8 cellular contexts compared by ENCODE assay signal in genomic region chr1:157156058-157156541, GRCh38. TPM values are rescaled to one million over a fixed set of nuclear protein-coding genes. Genes with fewer than 3 reads are reported as not detected.
A peak's percentile ranks its signal among the peaks of the same experiment; 100 is the strongest.
DNase-seq lines count a peak whose midpoint lies in the region; ATAC-seq and TF ChIP-seq lines count a peak whose summit lies in the region.

No MANE protein-coding gene starts in this region.

- intact Hi-C loops in CD8-positive, alpha-beta T cell (cut with DNase I, micrococcal nuclease): loop anchor here (1.0 to 10.0 kb wide), 5 partner anchors 35 to 319 kb away; partner anchors contain the start of gene PEAR1 (in 2 of the 2)

- no peak overlapping the region for H3K4me3 ChIP-seq in CD8-positive, alpha-beta T cell (ENCODE audit: low read depth, low read length)
- H3K4me3 ChIP-seq in effector memory CD4-positive, alpha-beta T cell (ENCODE audit: insufficient read depth, low read depth, low read length, poor library complexity, severe bottlenecking): no peak overlapping the region

- peak overlapping the region; percentile 46 for H3K4me3 Mint-ChIP-seq in CD8-positive, alpha-beta T cell

- CTCF ChIA-PET in CD8-positive, alpha-beta T cell (lab: Charles Lee): interaction anchor here (0.8 to 17.7 kb wide), 27 partner anchors 8 to 339 kb away, joined by 3 to 582 read pairs (median 5); partner anchors contain the start of genes ETV3 and ETV3L

- H3K36me3 Mint-ChIP-seq in CD8-positive, alpha-beta T cell: no peaks in the 10 kb centered on the region

- no peak overlapping the region for H3K27ac ChIP-seq in CD8-positive, alpha-beta T cell (ENCODE audit: low read depth, low read length)
- H3K27ac ChIP-seq in effector memory CD4-positive, alpha-beta T cell (ENCODE audit: insufficient read depth, low read length, poor library complexity, severe bottlenecking): no peak overlapping the region

- H3K9me3 Mint-ChIP-seq in CD8-positive, alpha-beta T cell: no peaks in the 10 kb centered on the region

- H3K27me3 Mint-ChIP-seq in CD8-positive, alpha-beta T cell (ENCODE audit: low read depth): peaks cover 12% of the 10 kb centered on the region

- no peaks in the 10 kb centered on the region for H3K36me3 ChIP-seq in CD8-positive, alpha-beta T cell (ENCODE audit: insufficient read depth, low read length)
- no peaks in the 10 kb centered on the region for H3K36me3 ChIP-seq in effector memory CD4-positive, alpha-beta T cell (ENCODE audit: control insufficient read depth, insufficient read depth, low read length)

- peaks cover 4% of the 10 kb centered on the region for H3K27me3 ChIP-seq in CD8-positive, alpha-beta T cell (ENCODE audit: insufficient read depth, low read length)
- no peaks in the 10 kb centered on the region for H3K27me3 ChIP-seq in effector memory CD4-positive, alpha-beta T cell (replicated peaks; ENCODE audit: control insufficient read depth, insufficient read depth, low read length, poor library complexity, severe bottlenecking)

- peak; percentile 58 to 88 (median 68) for DNase-seq in CD8-positive, alpha-beta T cell
- DNase-seq in NOMO-1 treated with dmso at 0.1 percent for 144 hours (lab: John Stamatoyannopoulos, UW; ENCODE audit: unreplicated experiment) (peak; percentile 38), midbrain (lab: John Stamatoyannopoulos, UW) (peak; percentile 55)
- DNase-seq in activated CD8-positive, alpha-beta memory T cell treated with anti-CD3 and anti-CD28 coated beads for 4 hours (ENCODE audit: low read depth in 2 of 2): peak; percentile 52 to 59
- DNase-seq in effector memory CD4-positive, alpha-beta T cell: peak; percentile 44 to 73 (median 68)
- DNase-seq in stimulated activated CD8-positive, alpha-beta memory T cell treated with anti-CD3 and anti-CD28 coated beads, Interleukin-7, amount 100 ng/mL, for 1 hour (ENCODE audit: low read depth in 2 of 2): peak; percentile 53 to 66

- ATAC-seq in CD8-positive, alpha-beta T cell: peak; percentile 59
- ATAC-seq in HG02938 (IDR thresholded peaks at IDR 0.05; ENCODE audit: unreplicated experiment) (peak; percentile 48), GM19035 (IDR thresholded peaks at IDR 0.05; ENCODE audit: unreplicated experiment) (no peak)

- POLR2A ChIA-PET in CD8-positive, alpha-beta T cell (lab: Charles Lee): interaction anchor here (0.5 to 2.4 kb wide), 2 partner anchors 66 to 68 kb away, joined by 4 to 11 read pairs; no protein-coding TSS in a partner anchor

- H3K27ac Mint-ChIP-seq in CD8-positive, alpha-beta T cell: peak overlapping the region; percentile 24

- peaks cover 17% of the 10 kb centered on the region for H3K4me1 Mint-ChIP-seq in CD8-positive, alpha-beta T cell (ENCODE audit: low read depth)

- peaks cover 18% of the 10 kb centered on the region for H3K4me1 ChIP-seq in CD8-positive, alpha-beta T cell (ENCODE audit: insufficient read depth, low read length)
- H3K4me1 ChIP-seq in effector memory CD4-positive, alpha-beta T cell (ENCODE audit: control insufficient read depth, insufficient read depth, low read length, poor library complexity, severe bottlenecking): peaks cover 18% of the 10 kb centered on the region

- no peaks in the 10 kb centered on the region for H3K9me3 ChIP-seq in CD8-positive, alpha-beta T cell (ENCODE audit: low read length)
- H3K9me3 ChIP-seq in effector memory CD4-positive, alpha-beta T cell (ENCODE audit: control insufficient read depth, low read length): no peaks in the 10 kb centered on the region

- TF ChIP-seq CTCF in CD8-positive, alpha-beta T cell (IDR thresholded peaks at IDR 0.05): peak; percentile 92

RNA-seq across cellular contexts. Expression of gene ETV3, which starts 17.9 kb away (rescaled TPM):
- 10 to 100 TPM; 88.9 to 94.0 TPM for total RNA-seq in CD8-positive, alpha-beta T cell

RNA-seq across cellular contexts. Expression of gene ETV3L, which starts 56.5 kb away (rescaled TPM):
- total RNA-seq in CD8-positive, alpha-beta T cell: not detected
